Comparison of ENCODE assay signal across 22 cellular contexts in the genomic region with DNA sequence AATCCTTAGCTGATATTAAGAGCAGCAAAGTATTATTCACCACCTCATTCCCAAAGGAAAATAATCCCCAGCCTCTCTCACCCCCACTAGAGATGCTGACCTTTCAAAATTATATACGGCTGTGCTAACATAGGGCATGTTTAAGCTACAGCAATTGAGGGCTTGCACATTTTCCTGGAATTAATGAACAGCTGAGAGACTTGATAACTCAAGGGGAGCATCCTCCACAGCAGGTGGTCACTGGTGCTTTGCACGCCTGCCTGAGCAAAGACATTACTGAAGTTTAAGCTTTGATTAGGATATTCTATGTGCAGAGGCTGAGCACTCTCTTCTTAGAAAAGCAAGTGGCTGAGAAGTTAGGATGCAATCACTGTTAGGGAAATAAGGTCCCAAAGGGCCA.
A peak's percentile ranks its signal among the peaks of the same experiment; 100 is the strongest.
DNase-seq lines count a peak whose midpoint lies in the region; ATAC-seq and TF ChIP-seq lines count a peak whose summit lies in the region.
"Had no signal": no experiment of that assay in that cellular context is flagged by ENCODE, and none has a peak within 500 bp of the region (broad histone marks: within the 10 kb centered on the region; RNA-seq: fewer than 3 reads in every experiment).

No MANE protein-coding gene starts in this region.

- no peak for TF ChIP-seq CTCF in neural progenitor cell (IDR thresholded peaks at IDR 0.05)

- H3K9me3 ChIP-seq in neural progenitor cell (ENCODE audit: low read depth), result no peaks in the 10 kb centered on the region
- H3K9me3 ChIP-seq: BLaER1, MG63, Peyer's patch had no signal

- H3K4me3 Mint-ChIP-seq in neural progenitor cell, result no peak overlapping the region
- H3K4me3 Mint-ChIP-seq: CD4-positive, alpha-beta T cell; T-cell; T-helper 2 cell treated with Interferon-gamma antibody and Interleukin-4, amounts not matched to agents 5 μg/mL and 100 μg/mL, for 36 hours had no signal

- H3K36me3 Mint-ChIP-seq in neural progenitor cell, result peaks cover 10% of the 10 kb centered on the region
- H3K36me3 Mint-ChIP-seq: T-cell had no signal

- no peak for ATAC-seq in HG03442 (IDR thresholded peaks at IDR 0.05; ENCODE audit: unreplicated experiment)
- ATAC-seq in GM19452 (IDR thresholded peaks at IDR 0.05; ENCODE audit: unreplicated experiment), result no peak
- ATAC-seq: SK-N-SH treated with all-trans-retinoic acid at 6 μM for 48 hours, T-cell had no signal

- H3K27ac ChIP-seq in neural progenitor cell, result no peak overlapping the region
- H3K27ac ChIP-seq: 22Rv1, BLaER1, Peyer's patch had no signal

- DNase-seq in DMS53 (lab: John Stamatoyannopoulos, UW), result peak; percentile 12
- DNase-seq in DMS53 treated with DMSO at 0.1 percent for 48 hours (lab: John Stamatoyannopoulos, UW; ENCODE audit: unreplicated experiment), result no peak
- DNase-seq in NCI-H2227 (lab: John Stamatoyannopoulos, UW; ENCODE audit: unreplicated experiment), result peak; percentile 83
- DNase-seq in NCI-H748 (lab: John Stamatoyannopoulos, UW; ENCODE audit: unreplicated experiment), result peak; percentile 96
- peak; percentile 74 for DNase-seq in neural progenitor cell (ENCODE audit: low spot score)
- no peak for DNase-seq in EL
- DNase-seq: ACHN; CD4-positive, alpha-beta T cell; COR-L47; DMS 273 treated with DMSO at 0.1 percent for 48 hours; MG63; NCI-H1436; NCI-H2029; NCI-H2171 treated with DMSO at 0.1 percent for 48 hours; Peyer's patch; T-cell had no signal

- H3K9me3 Mint-ChIP-seq in neural progenitor cell, result peaks cover 5% of the 10 kb centered on the region
- H3K9me3 Mint-ChIP-seq: T-cell; T-helper 2 cell treated with Interferon-gamma antibody and Interleukin-4, amounts not matched to agents 5 μg/mL and 100 μg/mL, for 36 hours had no signal

- H3K4me1 ChIP-seq in neural progenitor cell, result peaks cover 21% of the 10 kb centered on the region
- H3K4me1 ChIP-seq: BLaER1, Peyer's patch had no signal

- H3K4me2 ChIP-seq in neural progenitor cell, result peak overlapping the region; percentile 60
- H3K4me2 ChIP-seq: BLaER1 had no signal

- no peak overlapping the region for H2AFZ ChIP-seq in neural progenitor cell (replicated peaks)

- H4K20me1 ChIP-seq in neural progenitor cell (ENCODE audit: low read depth), result no peaks in the 10 kb centered on the region
- H4K20me1 ChIP-seq: BLaER1 had no signal

- H3K9ac ChIP-seq in neural progenitor cell, result no peak overlapping the region
- H3K9ac ChIP-seq: BLaER1 had no signal

- H3K27ac Mint-ChIP-seq in neural progenitor cell, result peak overlapping the region; percentile 82
- H3K27ac Mint-ChIP-seq: CD4-positive, alpha-beta T cell; T-cell; T-helper 2 cell treated with Interferon-gamma antibody and Interleukin-4, amounts not matched to agents 5 μg/mL and 100 μg/mL, for 36 hours had no signal

- peaks cover 20% of the 10 kb centered on the region for H3K4me1 Mint-ChIP-seq in neural progenitor cell
- H3K4me1 Mint-ChIP-seq: T-cell had no signal

- peaks cover 4% of the 10 kb centered on the region for H3F3A ChIP-seq in neural progenitor cell (ENCODE audit: low read depth)

- H3K27me3 ChIP-seq in neural progenitor cell, result no peaks in the 10 kb centered on the region
- H3K27me3 ChIP-seq: BLaER1, Peyer's patch had no signal

- H3K79me2 ChIP-seq in neural progenitor cell (ENCODE audit: low read depth), result no peaks in the 10 kb centered on the region

- H3K27me3 Mint-ChIP-seq in neural progenitor cell (ENCODE audit: insufficient read depth, low read depth), result peaks cover 2% of the 10 kb centered on the region
- H3K27me3 Mint-ChIP-seq: CD4-positive, alpha-beta T cell had no signal

- H3K36me3 ChIP-seq in neural progenitor cell, result no peaks in the 10 kb centered on the region
- H3K36me3 ChIP-seq: BLaER1, MG63, Peyer's patch had no signal

- H3K4me3 ChIP-seq in neural progenitor cell, result no peak overlapping the region
- H3K4me3 ChIP-seq: BLaER1, MG63, Peyer's patch had no signal

Comparison
In these comparisons a context has a peak if more than half of its experiments do, and no peak if none do; other contexts are left out.
1. DNase-seq: peak in DMS53 (single experiment), NCI-H2227 (single experiment), NCI-H748 (single experiment) and neural progenitor cell (single experiment); none in DMS53 treated with DMSO at 0.1 percent for 48 hours (single experiment) and EL (single experiment).